ENCODE assay signal across 15 cellular contexts in the genomic region with DNA sequence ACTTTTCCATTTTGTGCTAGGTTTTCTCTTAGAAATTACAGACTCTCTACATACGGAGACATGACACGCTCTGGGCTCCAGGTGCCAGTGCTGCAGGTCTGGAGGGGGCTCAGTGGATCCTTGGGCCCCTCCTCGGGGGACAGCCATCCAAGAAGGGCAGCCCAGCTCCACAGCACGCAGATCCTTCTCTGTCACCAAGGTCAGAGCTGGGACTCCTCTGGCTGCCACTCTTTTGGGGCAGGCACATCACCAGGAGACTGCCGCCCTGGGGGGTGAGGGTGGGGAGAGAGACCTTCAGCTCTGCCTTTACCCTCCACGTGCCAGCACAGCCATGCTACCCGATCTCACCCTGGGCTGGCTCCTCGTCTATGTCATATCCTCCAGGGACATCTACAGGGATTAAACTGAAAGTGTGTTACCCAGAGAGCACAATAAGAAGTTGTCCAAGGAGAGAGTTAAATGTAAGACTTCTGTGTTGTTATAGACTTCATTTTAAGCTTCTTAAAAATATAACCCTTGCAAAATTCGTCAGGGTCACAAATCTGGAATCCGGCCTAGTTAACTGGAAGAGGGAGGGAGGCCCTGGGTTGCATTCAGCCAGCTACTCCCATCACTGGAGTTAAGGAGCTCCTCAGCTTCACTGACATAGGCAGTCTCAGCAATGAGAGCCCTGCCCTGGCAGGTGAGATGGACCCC.
DNase-seq lines count a peak whose midpoint lies in the region; ATAC-seq and TF ChIP-seq lines count a peak whose summit lies in the region.
"Had no signal": no experiment of that assay in that cellular context is flagged by ENCODE, and none has a peak within 500 bp of the region (broad histone marks: within the 10 kb centered on the region; RNA-seq: fewer than 3 reads in every experiment).

No MANE protein-coding gene starts in this region.

- no peak overlapping the region for H3K4me3 Mint-ChIP-seq in activated CD4-positive, alpha-beta T cell treated with anti-CD3 and anti-CD28 coated beads for 36 hours
- H3K4me3 Mint-ChIP-seq: memory B cell; stimulated activated naive B cell treated with anti-CD40 and anti-IgM and Interleukin-4, amounts not matched to agents 10 μg/mL and 1 μg/mL and 100 μg/mL, for 72 hours had no signal

- H2AFZ ChIP-seq in SK-N-SH (ENCODE audit: low read depth): no peak overlapping the region

- H3K4me1 Mint-ChIP-seq in activated CD4-positive, alpha-beta T cell treated with anti-CD3 and anti-CD28 coated beads for 36 hours: peaks cover 49% of the 10 kb centered on the region

- H3K9me3 ChIP-seq in SK-N-SH (no peaks in the 10 kb centered on the region), adipocyte (ENCODE audit: control insufficient read depth, low read length) (no peaks in the 10 kb centered on the region), muscle layer of colon (ENCODE audit: low read length) (no peaks in the 10 kb centered on the region), subcutaneous abdominal adipose tissue (ENCODE audit: control insufficient read depth in 5 of 5, low read length in 5 of 5) (no peaks in the 10 kb centered on the region), spleen (no peaks in the 10 kb centered on the region)

- H3K4me1 ChIP-seq in SK-N-SH (ENCODE audit: control insufficient read depth in 1 of 2, insufficient read depth in 2 of 2, low read depth in 1 of 2, low read length in 1 of 2) (peaks cover 0 to 20% of the 10 kb centered on the region in 2 experiments; a peak in 2 of 4 replicates), adipocyte (ENCODE audit: control insufficient read depth, insufficient read depth, low read length) (peaks cover 24% of the 10 kb centered on the region), muscle layer of colon (ENCODE audit: insufficient read depth, low read length) (peaks cover 10% of the 10 kb centered on the region), subcutaneous abdominal adipose tissue (ENCODE audit: control insufficient read depth in 5 of 5, insufficient read depth in 5 of 5, low read length in 5 of 5) (peaks cover 0 to 49% (median 40%) of the 10 kb centered on the region in 5 donors), spleen (peaks cover 0 to 76% (median 5%) of the 10 kb centered on the region in 6 donors)

- TF ChIP-seq CTCF in SK-N-SH (IDR thresholded peaks at IDR 0.05) (no peak), spleen (IDR thresholded peaks at IDR 0.05 in 8 of 11, conservative IDR thresholded peaks at IDR 0.05 in 3 of 11) (no peak)

- 39% methylated on average over 9 of the region's 10 CpGs for WGBS in SK-N-SH (ENCODE audit: low lambda C conversion rate)
- 57 to 67% (median 64%) methylated on average over 10 of the region's 10 CpGs for WGBS in spleen, 5 donors

- H3K4me3 ChIP-seq in SK-N-SH (ENCODE audit: low read depth in 2 of 2, low read length in 1 of 2) (no peak overlapping the region), adipocyte (ENCODE audit: low read length) (peak overlapping the region; percentile 15), muscle layer of colon (ENCODE audit: low read depth in 1 of 2, low read length in 2 of 2) (no peak overlapping the region), subcutaneous abdominal adipose tissue (ENCODE audit: low read depth in 1 of 5, low read length in 5 of 5) (no peak overlapping the region), spleen (no peak overlapping the region)

- H3K27ac Mint-ChIP-seq in activated CD4-positive, alpha-beta T cell treated with anti-CD3 and anti-CD28 coated beads for 36 hours: no peak overlapping the region
- H3K27ac Mint-ChIP-seq: memory B cell; stimulated activated naive B cell treated with anti-CD40 and anti-IgM and Interleukin-4, amounts not matched to agents 10 μg/mL and 1 μg/mL and 100 μg/mL, for 72 hours had no signal

- H3K27me3 ChIP-seq in SK-N-SH (ENCODE audit: insufficient read depth) (no peaks in the 10 kb centered on the region), adipocyte (replicated peaks; ENCODE audit: control insufficient read depth, insufficient read depth, low read length) (no peaks in the 10 kb centered on the region), muscle layer of colon (ENCODE audit: control insufficient read depth in 1 of 2, insufficient read depth in 2 of 2, low read length in 2 of 2) (no peaks in the 10 kb centered on the region), subcutaneous abdominal adipose tissue (ENCODE audit: control insufficient read depth in 5 of 5, insufficient read depth in 4 of 5, low read length in 5 of 5) (no peaks in the 10 kb centered on the region), spleen (replicated peaks in 1 of 7) (peaks cover 0 to 34% (median 0%) of the 10 kb centered on the region in 7 donors)

- POLR2A ChIA-PET in SK-N-SH (lab: Yijun Ruan, JAX): no interaction called here
- POLR2A ChIA-PET in activated CD4-positive, alpha-beta T cell treated with anti-CD3 and anti-CD28 coated beads for 36 hours (lab: Charles Lee): no interaction called here

- H3K27ac ChIP-seq in SK-N-SH (ENCODE audit: low read depth in 2 of 2, low read length in 1 of 2) (peak overlapping the region in 1 of 2 experiments; percentile 68; a peak in 2 of 4 replicates), muscle layer of colon (ENCODE audit: low read depth, low read length) (peak overlapping the region; percentile 7), subcutaneous abdominal adipose tissue (ENCODE audit: low read depth, low read length) (peak overlapping the region; percentile 30), spleen (no peak overlapping the region)

- no peak for TF ChIP-seq EP300 in SK-N-SH (IDR thresholded peaks at IDR 0.05; ENCODE audit: borderline replicate concordance in 1 of 2, low read depth in 1 of 2, low read length in 1 of 2)

- no peaks in the 10 kb centered on the region for H3F3A ChIP-seq in SK-N-SH (replicated peaks; ENCODE audit: insufficient read depth)

- H4K20me1 ChIP-seq in SK-N-SH (ENCODE audit: insufficient read depth): no peaks in the 10 kb centered on the region

- H3K36me3 Mint-ChIP-seq in activated CD4-positive, alpha-beta T cell treated with anti-CD3 and anti-CD28 coated beads for 36 hours (ENCODE audit: low read depth): peaks cover 2% of the 10 kb centered on the region
- H3K36me3 Mint-ChIP-seq: memory B cell; stimulated activated naive B cell treated with anti-CD40 and anti-IgM and Interleukin-4, amounts not matched to agents 10 μg/mL and 1 μg/mL and 100 μg/mL, for 72 hours had no signal

- DNase-seq in SK-N-SH (peak; percentile 41), adipocyte (ENCODE audit: low read depth) (peak; percentile 46), spleen (no peak)
- DNase-seq in activated CD4-positive, alpha-beta T cell treated with anti-CD3 and anti-CD28 coated beads for 36 hours: no peak
- DNase-seq: 8988T; Calu3; NK-92 treated with Interleukin-12 subunit alpha and Interleukin-12 subunit beta, amount 100 ng/mL, for 24 hours; SHP77 treated with DMSO at 0.1 percent for 48 hours; stimulated activated CD4-positive, alpha-beta T cell treated with anti-CD3 and anti-CD28 coated beads, Interleukin-4, amount 100 ng/mL, for 4 hours; stimulated activated naive B cell treated with anti-CD40 and anti-IgM and Interleukin-4, amounts not matched to agents 10 μg/mL and 1 μg/mL and 100 μg/mL, for 72 hours had no signal

- no peak overlapping the region for H3K4me2 ChIP-seq in SK-N-SH

- no peak for TF ChIP-seq POLR2A in spleen (IDR thresholded peaks at IDR 0.05)

- no peak for ATAC-seq in SK-N-SH treated with all-trans-retinoic acid at 6 μM for 48 hours
- ATAC-seq in activated CD4-positive, CD25-positive, alpha-beta regulatory T cell treated with anti-CD3 and anti-CD28 coated beads, Interleukin-2, amount 50 U/mL, for 24 hours: no peak
- ATAC-seq in activated CD4-positive, alpha-beta T cell treated with anti-CD3 and anti-CD28 coated beads for 36 hours: no peak
- ATAC-seq: stimulated activated naive B cell treated with anti-CD40 and anti-IgM and Interleukin-4, amounts not matched to agents 10 μg/mL and 1 μg/mL and 100 μg/mL, for 72 hours had no signal

- H3K9me2 ChIP-seq in SK-N-SH: no peaks in the 10 kb centered on the region

- no peaks in the 10 kb centered on the region for H3K79me2 ChIP-seq in SK-N-SH (ENCODE audit: insufficient read depth)

- H3K27me3 Mint-ChIP-seq in activated CD4-positive, alpha-beta T cell treated with anti-CD3 and anti-CD28 coated beads for 36 hours: no peaks in the 10 kb centered on the region

- H3K9ac ChIP-seq in SK-N-SH: no peak overlapping the region
- H3K9ac ChIP-seq in adipocyte (ENCODE audit: low read length): peak overlapping the region; percentile 52
- no peak overlapping the region for H3K9ac ChIP-seq in muscle layer of colon (ENCODE audit: low read length)
- peak overlapping the region in 1 of 5 donors; percentile 1 for H3K9ac ChIP-seq in subcutaneous abdominal adipose tissue (ENCODE audit: low read length in 5 of 5)

- intact Hi-C loops in spleen (cut with DNase I; ENCODE audit: low total_unique reads): no loop called here
- intact Hi-C loops in activated CD4-positive, alpha-beta T cell treated with anti-CD3 and anti-CD28 coated beads for 36 hours (cut with DNase I, micrococcal nuclease): loop anchor here in 1 of 2 experiments (10.0 kb wide), 1 partner anchor 287 kb away; no protein-coding TSS in a partner anchor

- CTCF ChIA-PET in SK-N-SH (lab: Yijun Ruan, JAX): interaction anchor here (0.8 to 1.0 kb wide), 2 partner anchors 88 to 294 kb away, joined by 3 read pairs; no protein-coding TSS in a partner anchor
- CTCF ChIA-PET in activated CD4-positive, alpha-beta T cell treated with anti-CD3 and anti-CD28 coated beads for 36 hours (lab: Charles Lee): interaction anchor here (0.6 to 0.7 kb wide), 2 partner anchors 13 to 90 kb away, joined by 3 read pairs; no protein-coding TSS in a partner anchor

- no peak for TF ChIP-seq RAD21 in SK-N-SH (IDR thresholded peaks at IDR 0.05; ENCODE audit: low read length)

- H3K36me3 ChIP-seq in SK-N-SH (replicated peaks in 1 of 2; ENCODE audit: control insufficient read depth in 1 of 2, insufficient read depth in 2 of 2, low read length in 1 of 2) (no peaks in the 10 kb centered on the region), adipocyte (ENCODE audit: control insufficient read depth, insufficient read depth, low read length, severe bottlenecking) (no peaks in the 10 kb centered on the region), muscle layer of colon (ENCODE audit: insufficient read depth, low read length) (no peaks in the 10 kb centered on the region), subcutaneous abdominal adipose tissue (ENCODE audit: control insufficient read depth in 5 of 5, insufficient read depth in 5 of 5, low read length in 5 of 5) (no peaks in the 10 kb centered on the region), spleen (no peaks in the 10 kb centered on the region)

- no peaks in the 10 kb centered on the region for H3K9me3 Mint-ChIP-seq in activated CD4-positive, alpha-beta T cell treated with anti-CD3 and anti-CD28 coated beads for 36 hours (ENCODE audit: low read depth)
- H3K9me3 Mint-ChIP-seq: memory B cell had no signal

TF ChIP-seq in SK-N-SH, 30 proteins besides CTCF, POLR2A, EP300 and RAD21 (continues in another document):
- no peak for TF ChIP-seq NRF1 (IDR thresholded peaks at IDR 0.05; ENCODE audit: low read depth, low read length)
- no peak for TF ChIP-seq SIN3A (IDR thresholded peaks at IDR 0.05; ENCODE audit: borderline replicate concordance, low read depth, low read length)

TF ChIP-seq in SK-N-SH treated with all-trans-retinoic acid at 6 μM for 48 hours, 23 proteins besides CTCF, POLR2A, EP300 and RAD21 (continues in another document):
- TF ChIP-seq ZNF8 (CRISPR knock-in tag; IDR thresholded peaks at IDR 0.05) (no peak), OSR1 (CRISPR knock-in tag; IDR thresholded peaks at IDR 0.05) (no peak), TOX (CRISPR knock-in tag; IDR thresholded peaks at IDR 0.05; ENCODE audit: borderline replicate concordance) (no peak)

Comparison
In these comparisons a context has a peak if more than half of its experiments do, and no peak if none do; other contexts are left out.
1. DNase-seq: peak in SK-N-SH (single experiment) and adipocyte (single experiment); none in spleen (single experiment) and activated CD4-positive, alpha-beta T cell treated with anti-CD3 and anti-CD28 coated beads for 36 hours (single experiment).
2. H3K27ac ChIP-seq: peak in muscle layer of colon (single experiment) and subcutaneous abdominal adipose tissue (single experiment); none in spleen (0 of 8).